15 cellular contexts compared by ENCODE assay signal in the genomic region with DNA sequence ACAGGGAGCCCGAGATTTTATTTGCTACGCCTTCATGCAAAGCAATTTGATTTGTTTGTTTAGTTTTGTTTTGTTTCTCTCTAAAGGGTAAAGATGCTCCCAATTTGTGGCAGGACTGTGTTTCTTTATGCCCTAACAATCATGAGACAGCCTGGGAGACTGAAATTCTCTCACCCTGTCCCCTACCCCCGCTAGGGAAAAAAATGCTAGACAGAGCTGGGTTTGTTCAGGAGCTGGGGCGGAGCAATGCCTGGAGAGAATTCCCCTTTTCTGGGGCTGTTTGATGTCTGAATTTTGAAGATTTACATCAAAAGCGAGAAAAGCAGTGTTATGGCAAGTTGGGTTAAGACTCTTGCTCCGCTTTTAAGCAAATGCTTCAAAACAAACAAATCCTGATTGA. TPM values are rescaled to one million over a fixed set of nuclear protein-coding genes. Genes with fewer than 3 reads are reported as not detected.
DNase-seq lines count a peak whose midpoint lies in the region; ATAC-seq, FAIRE-seq and TF ChIP-seq lines count a peak whose summit lies in the region.
"Had no signal": no experiment of that assay in that cellular context is flagged by ENCODE, and none has a peak within 500 bp of the region (broad histone marks: within the 10 kb centered on the region; RNA-seq: fewer than 3 reads in every experiment).

No MANE protein-coding gene starts in this region.

- H3K4me1 Mint-ChIP-seq in natural killer cell treated with Interleukin-12 subunit alpha and Interleukin-12 subunit beta and Interleukin-15 and Interleukin-18, amount 100 ng/mL, for 72 hours (ENCODE audit: low read depth in 2 of 2): peaks cover 16 to 36% of the 10 kb centered on the region in 2 donors
- H3K4me1 Mint-ChIP-seq in natural killer cell: peaks cover 38 to 41% of the 10 kb centered on the region in 2 donors
- H3K4me1 Mint-ChIP-seq: activated B cell treated with CpG ODN at 0.5 μM for 24 hours had no signal

- peak overlapping the region; percentile 60 for H3K27ac ChIP-seq in hepatocyte
- peak overlapping the region; percentile 42 to 77 (median 63) for H3K27ac ChIP-seq in sigmoid colon
- H3K27ac ChIP-seq in pancreas: no peak overlapping the region

- H3K9me3 ChIP-seq in hepatocyte (ENCODE audit: low read depth) (no peaks in the 10 kb centered on the region), sigmoid colon (no peaks in the 10 kb centered on the region), pancreas (no peaks in the 10 kb centered on the region)
- H3K9me3 ChIP-seq: mucosa of descending colon had no signal

- intact Hi-C loops in natural killer cell (cut with micrococcal nuclease) (no loop called here), sigmoid colon (cut with DNase I) (no loop called here), left colon (cut with DNase I, micrococcal nuclease) (loop anchor here in 1 of 2 donors (10.0 kb wide), 1 partner anchor 1087 kb away; no protein-coding TSS in a partner anchor), pancreas (cut with DNase I) (no loop called here)

- DNase-seq in natural killer cell treated with Interleukin-12 subunit alpha and Interleukin-12 subunit beta and Interleukin-15 and Interleukin-18, amount 100 ng/mL, for 72 hours (ENCODE audit: low spot score): no peak
- DNase-seq in natural killer cell (no peak), hepatocyte (ENCODE audit: low spot score) (no peak), sigmoid colon (no peak), erythroblast (lab: John Stamatoyannopoulos, UW) (no peak), Kasumi-1 (lab: John Stamatoyannopoulos, UW) (no peak), left colon (no peak), pancreas (no peak)
- DNase-seq: activated B cell treated with CpG ODN at 0.5 μM for 24 hours, DMS 273 treated with DMSO at 0.1 percent for 48 hours, mucosa of descending colon, NCI-H146, NCI-H446 treated with DMSO at 0.1 percent for 48 hours had no signal

- H4K20me1 ChIP-seq in hepatocyte (ENCODE audit: insufficient read depth, poor library complexity, severe bottlenecking): peaks cover 25% of the 10 kb centered on the region

- no peaks in the 10 kb centered on the region for H3K9me3 Mint-ChIP-seq in natural killer cell treated with Interleukin-12 subunit alpha and Interleukin-12 subunit beta and Interleukin-15 and Interleukin-18, amount 100 ng/mL, for 72 hours
- no peaks in the 10 kb centered on the region for H3K9me3 Mint-ChIP-seq in natural killer cell
- H3K9me3 Mint-ChIP-seq: activated B cell treated with CpG ODN at 0.5 μM for 24 hours; GM23338; stimulated activated naive CD8-positive, alpha-beta T cell treated with anti-CD3 and anti-CD28 coated beads, Interleukin-15, Interleukin-2, amounts not matched to agents 100 ng/mL and 50 ng/mL, for 24 hours had no signal

- H3K79me2 ChIP-seq in hepatocyte: peaks cover 29% of the 10 kb centered on the region

- H3K27me3 ChIP-seq in hepatocyte (no peaks in the 10 kb centered on the region), sigmoid colon (peaks cover 0 to 13% (median 10%) of the 10 kb centered on the region in 3 donors), pancreas (peaks cover 0 to 4% (median 2%) of the 10 kb centered on the region in 4 donors)

- no peak overlapping the region for H3K4me2 ChIP-seq in hepatocyte
- H3K4me2 ChIP-seq: GM23338 had no signal

- FAIRE-seq in pancreas (lab: Jason Lieb, UNC): no peak

- peak overlapping the region; percentile 14 to 42 for H3K27ac Mint-ChIP-seq in natural killer cell treated with Interleukin-12 subunit alpha and Interleukin-12 subunit beta and Interleukin-15 and Interleukin-18, amount 100 ng/mL, for 72 hours
- H3K27ac Mint-ChIP-seq in natural killer cell: peak overlapping the region in 1 of 2 donors; percentile 29
- H3K27ac Mint-ChIP-seq: activated B cell treated with CpG ODN at 0.5 μM for 24 hours; GM23338; stimulated activated naive CD8-positive, alpha-beta T cell treated with anti-CD3 and anti-CD28 coated beads, Interleukin-15, Interleukin-2, amounts not matched to agents 100 ng/mL and 50 ng/mL, for 24 hours had no signal

- H3K36me3 ChIP-seq in hepatocyte (replicated peaks; ENCODE audit: insufficient read depth, low read depth): no peaks in the 10 kb centered on the region
- no peaks in the 10 kb centered on the region for H3K36me3 ChIP-seq in sigmoid colon
- no peaks in the 10 kb centered on the region for H3K36me3 ChIP-seq in pancreas

- no peak for TF ChIP-seq POLR2A in sigmoid colon (IDR thresholded peaks at IDR 0.05)
- TF ChIP-seq POLR2A in erythroblast (IDR thresholded peaks at IDR 0.05; ENCODE audit: low read length): no peak

- peaks cover 12% of the 10 kb centered on the region for H3K4me1 ChIP-seq in hepatocyte (ENCODE audit: insufficient read depth)
- H3K4me1 ChIP-seq in sigmoid colon: peaks cover 0 to 20% (median 7%) of the 10 kb centered on the region in 4 donors
- H3K4me1 ChIP-seq in pancreas: no peaks in the 10 kb centered on the region

- no peak for TF ChIP-seq CTCF in natural killer cell (IDR thresholded peaks at IDR 0.05)
- TF ChIP-seq CTCF in hepatocyte (IDR thresholded peaks at IDR 0.05; ENCODE audit: poor library complexity): no peak
- TF ChIP-seq CTCF in sigmoid colon (IDR thresholded peaks at IDR 0.05): no peak
- TF ChIP-seq CTCF in pancreas (IDR thresholded peaks at IDR 0.05): no peak

- H3K4me3 ChIP-seq in hepatocyte: no peak overlapping the region
- H3K4me3 ChIP-seq in sigmoid colon: no peak overlapping the region
- H3K4me3 ChIP-seq in pancreas: no peak overlapping the region
- H3K4me3 ChIP-seq: GM23338, mucosa of descending colon had no signal

- H3K4me3 Mint-ChIP-seq in natural killer cell treated with Interleukin-12 subunit alpha and Interleukin-12 subunit beta and Interleukin-15 and Interleukin-18, amount 100 ng/mL, for 72 hours: no peak overlapping the region
- no peak overlapping the region for H3K4me3 Mint-ChIP-seq in natural killer cell
- H3K4me3 Mint-ChIP-seq: activated B cell treated with CpG ODN at 0.5 μM for 24 hours; GM23338; stimulated activated naive CD8-positive, alpha-beta T cell treated with anti-CD3 and anti-CD28 coated beads, Interleukin-15, Interleukin-2, amounts not matched to agents 100 ng/mL and 50 ng/mL, for 24 hours had no signal

- TF ChIP-seq EP300 in sigmoid colon (IDR thresholded peaks at IDR 0.05): no peak

- no peaks in the 10 kb centered on the region for H3K9me2 ChIP-seq in hepatocyte (replicated peaks; ENCODE audit: insufficient read depth)

- WGBS in hepatocyte (ENCODE audit: low lambda C conversion rate, missing lambda C conversion rate): 80% methylated on average over 6 of the region's 6 CpGs
- 69 to 77% methylated on average over 6 of the region's 6 CpGs for whole genome bisulfite sequencing in sigmoid colon, 2 donors
- WGBS in pancreas, 2 donors: 82 to 83% methylated on average over 6 of the region's 6 CpGs

- H3K36me3 Mint-ChIP-seq in natural killer cell treated with Interleukin-12 subunit alpha and Interleukin-12 subunit beta and Interleukin-15 and Interleukin-18, amount 100 ng/mL, for 72 hours: peaks cover 31% of the 10 kb centered on the region
- peaks cover 11% of the 10 kb centered on the region for H3K36me3 Mint-ChIP-seq in natural killer cell

- H2AFZ ChIP-seq in hepatocyte: no peak overlapping the region
- H2AFZ ChIP-seq: GM23338 had no signal

- ATAC-seq in natural killer cell treated with Interleukin-12 subunit alpha and Interleukin-12 subunit beta and Interleukin-15 and Interleukin-18, amount 100 ng/mL, for 72 hours: no peak
- no peak for ATAC-seq in natural killer cell
- no peak for ATAC-seq in left colon
- no peak for ATAC-seq in pancreas
- ATAC-seq: GM23338, mucosa of descending colon had no signal

- H3K27me3 Mint-ChIP-seq in natural killer cell treated with Interleukin-12 subunit alpha and Interleukin-12 subunit beta and Interleukin-15 and Interleukin-18, amount 100 ng/mL, for 72 hours: peaks cover 9 to 12% of the 10 kb centered on the region in 2 donors
- peaks cover 15 to 16% of the 10 kb centered on the region in 2 donors for H3K27me3 Mint-ChIP-seq in natural killer cell (ENCODE audit: low read depth in 2 of 2)

RNA-seq across cellular contexts. Expression of gene MAF, which starts 8.4 kb away (rescaled TPM):
- total RNA-seq in natural killer cell treated with Interleukin-12 subunit alpha and Interleukin-12 subunit beta and Interleukin-15 and Interleukin-18, amount 100 ng/mL, for 72 hours: 10 to 100 TPM in 1 of 2 donors, 1 to 10 TPM in 1; 5.6 to 41.9 TPM
- total RNA-seq in natural killer cell (10 to 100 TPM; 24.0 to 50.1 (median 27.1) TPM), hepatocyte (84.2 and 85.0 TPM in 2 replicates), sigmoid colon (10 to 100 TPM; 19.1 to 46.3 (median 36.2) TPM), left colon (10 to 100 TPM; 11.7 to 30.3 TPM), pancreas (10 to 100 TPM in 3 of 6 donors, 1 to 10 TPM in 3; 1.6 to 17.0 (median 6.7) TPM)
- polyA plus RNA-seq in hepatocyte (30.5 and 31.6 TPM in 2 replicates), sigmoid colon (10 to 100 TPM in 1 of 3 donors, 1 to 10 TPM in 2; 6.0 to 12.6 (median 9.2) TPM), pancreas (1 to 10 TPM; 2.5 to 3.0 TPM)

Comparison
In these comparisons a context has a peak if more than half of its experiments do, and no peak if none do; other contexts are left out.
1. H3K27ac ChIP-seq: peak in hepatocyte (single experiment) and sigmoid colon (4 of 4); none in pancreas (0 of 4).